In genomic region chr12:45247589-45247988, GRCh38 we compare ENCODE assay signal across 30 cellular contexts.
"Had no signal": no experiment of that assay in that cellular context is flagged by ENCODE, and none has a peak within 500 bp of the region (broad histone marks: within the 10 kb centered on the region; RNA-seq: fewer than 3 reads in every experiment).

No MANE protein-coding gene starts in this region.

- H3K4me3 ChIP-seq: body of pancreas, esophagus muscularis mucosa, gastroesophageal sphincter, heart right ventricle had no signal

- H3K9me3 ChIP-seq: body of pancreas, esophagus muscularis mucosa, gastroesophageal sphincter, heart right ventricle had no signal

- H3K36me3 ChIP-seq: esophagus muscularis mucosa, gastroesophageal sphincter, WERI-Rb-1 had no signal

- FAIRE-seq: colon had no signal

- ATAC-seq: activated CD4-positive, CD25-positive, alpha-beta regulatory T cell treated with anti-CD3 and anti-CD28 coated beads, Interleukin-2, amount 50 U/mL, for 24 hours; activated CD8-positive, alpha-beta T cell treated with anti-CD3 and anti-CD28 coated beads for 36 hours; activated T-cell treated with anti-CD3 and anti-CD28 coated beads, Interleukin-2, amount 50 U/mL, for 4 hours; activated T-helper 17 cell treated with anti-CD3 and anti-CD28 coated beads, Interleukin-2, amount 50 U/mL, for 72 hours; body of pancreas; effector memory CD8-positive, alpha-beta T cell; gastroesophageal sphincter; heart right ventricle; T-helper 17 cell had no signal

- H3K27ac ChIP-seq: body of pancreas, esophagus muscularis mucosa, gastroesophageal sphincter, heart right ventricle, WERI-Rb-1 had no signal

- DNase-seq: activated B cell treated with CpG ODN at 0.5 μM for 24 hours; activated CD4-positive, alpha-beta T cell treated with anti-CD3 and anti-CD28 coated beads for 48 hours; activated CD4-positive, alpha-beta T cell treated with anti-CD3 and anti-CD28 coated beads, Interleukin-2, amount 50 U/mL, for 1 hour; activated CD4-positive, alpha-beta T cell treated with anti-CD3 and anti-CD28 coated beads, Interleukin-2, amount 50 U/mL, for 48 hours; activated CD8-positive, alpha-beta memory T cell treated with anti-CD3 and anti-CD28 coated beads for 24 hours; activated CD8-positive, alpha-beta T cell treated with anti-CD3 and anti-CD28 coated beads for 36 hours; activated effector memory CD4-positive, alpha-beta T cell treated with Interleukin-2 at 50 U/mL for 16 hours; activated gamma-delta T cell treated with Interleukin-2 at 50 U/mL for 16 hours; activated naive CD4-positive, alpha-beta T cell treated with anti-CD3 and anti-CD28 coated beads, Interleukin-2, amount 50 U/mL, for 16 hours; activated naive CD4-positive, alpha-beta T cell treated with Interleukin-2 at 50 U/mL for 16 hours; activated T-cell treated with anti-CD3 and anti-CD28 coated beads, Interleukin-2, amount 50 U/mL, for 4 hours; amygdala; aorta; body of pancreas; caudate nucleus; cortex of kidney; dermis blood vessel endothelial cell; effector CD4-positive, alpha-beta T cell; effector memory CD8-positive, alpha-beta T cell; erythroblast; foreskin melanocyte; heart right ventricle; T-helper 17 cell; T1000; WERI-Rb-1 had no signal

- H3K27me3 ChIP-seq: body of pancreas, esophagus muscularis mucosa, gastroesophageal sphincter, heart right ventricle had no signal
